ENCODE assay signal across 31 cellular contexts in the genomic region with DNA sequence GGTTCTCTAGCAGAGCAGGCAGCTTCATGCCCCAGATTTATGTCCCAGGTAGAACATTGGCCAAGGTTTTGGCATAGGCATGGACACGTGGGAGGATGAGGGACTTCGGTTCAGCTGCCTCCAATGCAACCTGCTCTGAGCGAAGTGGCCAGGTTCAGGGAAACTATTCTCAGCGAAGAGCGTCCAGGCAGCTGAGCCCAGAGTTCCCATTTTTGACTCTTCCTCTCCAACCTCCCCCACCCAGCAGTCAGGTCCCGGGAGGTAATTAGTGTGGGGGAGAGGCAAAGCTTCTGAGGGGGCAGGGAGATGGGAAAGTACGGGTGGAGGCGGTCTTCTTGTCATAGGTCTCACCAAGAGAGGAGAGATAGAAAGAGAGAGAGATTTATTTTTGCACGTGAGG. TPM values are rescaled to one million over a fixed set of nuclear protein-coding genes. Genes with fewer than 3 reads are reported as not detected.
DNase-seq lines count a peak whose midpoint lies in the region; ATAC-seq and TF ChIP-seq lines count a peak whose summit lies in the region.
"Had no signal": no experiment of that assay in that cellular context is flagged by ENCODE, and none has a peak within 500 bp of the region (broad histone marks: within the 10 kb centered on the region; RNA-seq: fewer than 3 reads in every experiment).

No MANE protein-coding gene starts in this region.

- H3K27me3 Mint-ChIP-seq in naive thymus-derived CD8-positive, alpha-beta T cell = peaks cover 17 to 55% (median 33%) of the 10 kb centered on the region in 5 donors

- no peak overlapping the region for H3K27ac Mint-ChIP-seq in naive thymus-derived CD8-positive, alpha-beta T cell
- H3K27ac Mint-ChIP-seq: activated T-helper 2 cell treated with anti-CD3 and anti-CD28 coated beads, Interferon-gamma antibody, Interleukin-2, Interleukin-4, amounts not matched to agents 10 μg/mL and 5 μg/mL and 100 μg/mL, durations not matched to agents 14 hours and 24 hours and 36 hours; CD4-positive, alpha-beta T cell; stimulated activated naive CD8-positive, alpha-beta T cell treated with anti-CD3 and anti-CD28 coated beads, Interleukin-15, Interleukin-2, amounts not matched to agents 100 ng/mL and 50 ng/mL, for 24 hours; T-helper 2 cell treated with Interferon-gamma antibody and Interleukin-4, amounts not matched to agents 5 μg/mL and 100 μg/mL, for 36 hours had no signal

- POLR2A ChIA-PET in naive thymus-derived CD8-positive, alpha-beta T cell (lab: Charles Lee) = no interaction called here

- H3K4me3 ChIP-seq in heart left ventricle = peak overlapping the region in 10 of 12 donors; percentile 47 to 66 (median 57)
- no peak overlapping the region for H3K4me3 ChIP-seq in right cardiac atrium (ENCODE audit: low read length)
- H3K4me3 ChIP-seq: HAP-1, hepatocyte, sigmoid colon, upper lobe of right lung had no signal

- H3K4me1 ChIP-seq in heart left ventricle (peaks cover 0 to 12% (median 0%) of the 10 kb centered on the region in 12 donors), right cardiac atrium (ENCODE audit: control insufficient read depth, insufficient read depth, low read length) (no peaks in the 10 kb centered on the region)
- H3K4me1 ChIP-seq: HAP-1 had no signal

- peaks cover 7 to 29% (median 11%) of the 10 kb centered on the region in 4 donors for H3K4me1 Mint-ChIP-seq in naive thymus-derived CD8-positive, alpha-beta T cell

- peak overlapping the region in 8 of 10 donors; percentile 11 to 65 (median 36) for H3K4me3 Mint-ChIP-seq in naive thymus-derived CD8-positive, alpha-beta T cell
- H3K4me3 Mint-ChIP-seq: CD4-positive, alpha-beta T cell; stimulated activated naive CD8-positive, alpha-beta T cell treated with anti-CD3 and anti-CD28 coated beads, Interleukin-15, Interleukin-2, amounts not matched to agents 100 ng/mL and 50 ng/mL, for 24 hours had no signal

- TF ChIP-seq CTCF in heart left ventricle (IDR thresholded peaks at IDR 0.05) = no peak

- ATAC-seq in heart left ventricle = peak in 2 of 4 donors; percentile 3 to 14
- ATAC-seq in right cardiac atrium = no peak
- no peak for ATAC-seq in naive thymus-derived CD8-positive, alpha-beta T cell
- ATAC-seq in GM18870 (IDR thresholded peaks at IDR 0.05; ENCODE audit: unreplicated experiment) = no peak

- DNase-seq in heart left ventricle (peak in 1 of 5 donors; percentile 21), right cardiac atrium (no peak), caudate nucleus (lab: John Stamatoyannopoulos, UW) (peak in 43 of 61 donors; percentile 1 to 85 (median 32)), superior temporal gyrus (ENCODE audit: extremely low spot score) (peak; percentile 21), NCI-H69 (lab: John Stamatoyannopoulos, UW) (no peak), GOT3 (lab: John Stamatoyannopoulos, UW) (no peak)
- no peak for DNase-seq in naive thymus-derived CD8-positive, alpha-beta T cell
- DNase-seq: activated CD4-positive, CD25-positive, alpha-beta regulatory T cell; CD4-positive, alpha-beta T cell; central memory CD4-positive, alpha-beta T cell; DMS79; effector memory CD4-positive, alpha-beta T cell; mesendoderm; NCI-H1105 treated with DMSO at 0.1 percent for 48 hours; NCI-H2107; SHP77 treated with DMSO at 0.1 percent for 48 hours; sigmoid colon; stimulated activated CD4-positive, alpha-beta T cell treated with anti-CD3 and anti-CD28 coated beads, Interleukin-1b, Interleukin-23, amount 100 ng/mL, for 48 hours; upper lobe of right lung had no signal

- peak overlapping the region in 8 of 12 donors; percentile 56 to 88 (median 84) for H3K27ac ChIP-seq in heart left ventricle
- H3K27ac ChIP-seq in right cardiac atrium (ENCODE audit: low read length) = no peak overlapping the region
- H3K27ac ChIP-seq in caudate nucleus (ENCODE audit: low read depth, low read length) = peak overlapping the region; percentile 67
- H3K27ac ChIP-seq: hepatocyte, KMS-11, neutrophil, sigmoid colon, upper lobe of right lung had no signal

- H3K36me3 Mint-ChIP-seq in naive thymus-derived CD8-positive, alpha-beta T cell = peaks cover 0 to 6% (median 0%) of the 10 kb centered on the region in 3 donors

- H3K27me3 ChIP-seq in heart left ventricle = peaks cover 0 to 35% (median 0%) of the 10 kb centered on the region in 9 donors
- no peaks in the 10 kb centered on the region for H3K27me3 ChIP-seq in right cardiac atrium (ENCODE audit: control insufficient read depth, insufficient read depth)

- H3K9me3 ChIP-seq in heart left ventricle = no peaks in the 10 kb centered on the region
- H3K9me3 ChIP-seq in right cardiac atrium (ENCODE audit: control insufficient read depth, low read length) = no peaks in the 10 kb centered on the region
- H3K9me3 ChIP-seq: HAP-1, neutrophil, sigmoid colon, upper lobe of right lung had no signal

- intact Hi-C loops in heart left ventricle (cut with DNase I) = loop anchor here in 3 of 10 donors (5.0 kb wide), 2 partner anchors 45 to 60 kb away; no protein-coding TSS in a partner anchor
- intact Hi-C loops in right cardiac atrium (cut with DNase I) = no loop called here

- no peaks in the 10 kb centered on the region for H3K9me3 Mint-ChIP-seq in naive thymus-derived CD8-positive, alpha-beta T cell
- H3K9me3 Mint-ChIP-seq: activated T-helper 2 cell treated with anti-CD3 and anti-CD28 coated beads, Interferon-gamma antibody, Interleukin-2, Interleukin-4, amounts not matched to agents 10 μg/mL and 5 μg/mL and 100 μg/mL, durations not matched to agents 14 hours and 24 hours and 36 hours; CD4-positive, alpha-beta T cell; stimulated activated naive CD8-positive, alpha-beta T cell treated with anti-CD3 and anti-CD28 coated beads, Interleukin-15, Interleukin-2, amounts not matched to agents 100 ng/mL and 50 ng/mL, for 24 hours; T-helper 2 cell treated with Interferon-gamma antibody and Interleukin-4, amounts not matched to agents 5 μg/mL and 100 μg/mL, for 36 hours had no signal

- no peak for TF ChIP-seq POLR2A in heart left ventricle (IDR thresholded peaks at IDR 0.05)

- 10 to 17% (median 15%) methylated on average over 9 of the region's 9 CpGs for WGBS in heart left ventricle, 4 donors
- 20% methylated on average over 9 of the region's 9 CpGs for WGBS in right cardiac atrium

- no peaks in the 10 kb centered on the region for H3K36me3 ChIP-seq in heart left ventricle
- H3K36me3 ChIP-seq: HAP-1, neutrophil, sigmoid colon, upper lobe of right lung had no signal

RNA-seq across cellular contexts. Expression of a gene that starts 1.0 kb away (rescaled TPM):
- total RNA-seq in heart left ventricle (10 to 100 TPM in 8 of 9 donors, 1 to 10 TPM in 1; 9.3 to 43.7 (median 30.5) TPM), right cardiac atrium (1 to 10 TPM in 1 of 4 donors, under 1 TPM in 3; 0.03 to 1.9 (median 0.26) TPM)
- polyA plus RNA-seq in heart left ventricle (1 to 10 TPM; 2.7 to 8.3 TPM), right cardiac atrium (0.18 TPM)
- total RNA-seq in naive thymus-derived CD8-positive, alpha-beta T cell = not detected
- not detected for polyA plus RNA-seq in naive thymus-derived CD8-positive, alpha-beta T cell
- total RNA-seq: activated CD8-positive, alpha-beta memory T cell treated with anti-CD3 and anti-CD28 coated beads for 36 hours; activated T-helper 2 cell treated with anti-CD3 and anti-CD28 coated beads, Interferon-gamma antibody, Interleukin-2, Interleukin-4, amounts not matched to agents 10 μg/mL and 5 μg/mL and 100 μg/mL, durations not matched to agents 14 hours and 24 hours and 36 hours; CD4-positive, alpha-beta T cell; kidney epithelial cell; OCI-LY7; upper lobe of right lung had no signal
- polyA plus RNA-seq: adipose tissue had no signal

RNA-seq across cellular contexts. Expression of a gene that starts 39.0 kb away (rescaled TPM):
- 10 to 100 TPM in 1 of 9 donors, 1 to 10 TPM in 8; 1.3 to 13.6 (median 4.8) TPM for total RNA-seq in heart left ventricle
- polyA plus RNA-seq in heart left ventricle = 1 to 10 TPM; 1.0 to 1.5 TPM
- total RNA-seq in right cardiac atrium = 1 to 10 TPM; 2.2 to 4.6 (median 3.2) TPM
- polyA plus RNA-seq in right cardiac atrium = 1.00 TPM
- not detected for total RNA-seq in naive thymus-derived CD8-positive, alpha-beta T cell
- not detected for polyA plus RNA-seq in naive thymus-derived CD8-positive, alpha-beta T cell
- total RNA-seq: activated CD8-positive, alpha-beta memory T cell treated with anti-CD3 and anti-CD28 coated beads for 36 hours; activated T-helper 2 cell treated with anti-CD3 and anti-CD28 coated beads, Interferon-gamma antibody, Interleukin-2, Interleukin-4, amounts not matched to agents 10 μg/mL and 5 μg/mL and 100 μg/mL, durations not matched to agents 14 hours and 24 hours and 36 hours; CD4-positive, alpha-beta T cell; kidney epithelial cell; OCI-LY7; upper lobe of right lung had no signal

Comparison
In these comparisons a context has a peak if more than half of its experiments do, and no peak if none do; other contexts are left out.
1. DNase-seq: peak in caudate nucleus (43 of 61) and superior temporal gyrus (single experiment); none in right cardiac atrium (0 of 3), naive thymus-derived CD8-positive, alpha-beta T cell (0 of 10), NCI-H69 (single experiment) and GOT3 (single experiment).